ENCODE assay signal across 8 cellular contexts in genomic region chr14:60248697-60249314, GRCh38. TPM values are rescaled to one million over a fixed set of nuclear protein-coding genes. Genes with fewer than 3 reads are reported as not detected.
DNase-seq lines count a peak whose midpoint lies in the region; ATAC-seq and TF ChIP-seq lines count a peak whose summit lies in the region.

TSS of gene PPM1A (plus strand) at chr14:60249221. CDS start at chr14:60282704, 33,483 bp downstream.

- H4K20me1 ChIP-seq in hepatocyte (ENCODE audit: insufficient read depth, poor library complexity, severe bottlenecking): peaks cover 38% of the 10 kb centered on the region

- no peaks in the 10 kb centered on the region for H3K27me3 ChIP-seq in hepatocyte
- H3K27me3 ChIP-seq in aorta (ENCODE audit: control insufficient read depth in 1 of 2, insufficient read depth in 2 of 2, low read length in 1 of 2): no peaks in the 10 kb centered on the region

- H3K4me3 ChIP-seq in astrocyte of the cerebellum (ENCODE audit: low read depth, low read length): peak within 1 kb of the TSS; percentile 75
- peak within 1 kb of the TSS; percentile 88 for H3K4me3 ChIP-seq in hepatocyte
- H3K4me3 ChIP-seq in aorta (ENCODE audit: low read length in 2 of 2): peak within 1 kb of the TSS; percentile 99 to 100

- DNase-seq in NCI-H2081 (lab: John Stamatoyannopoulos, UW) (peak; percentile 92 to 95), T-helper 9 cell (peak; percentile 93), astrocyte of the cerebellum (ENCODE audit: low read depth) (peak; percentile 83), hepatocyte (ENCODE audit: low spot score) (peak; percentile 98), renal cortical epithelial cell (ENCODE audit: low read depth) (peak; percentile 81), aorta (peak; percentile 97 to 99)

- H3K79me2 ChIP-seq in hepatocyte: peaks cover 40% of the 10 kb centered on the region

- H3K27ac ChIP-seq in hepatocyte (peak within 1 kb of the TSS; percentile 99), aorta (ENCODE audit: low read depth in 1 of 2, low read length in 2 of 2) (peak within 1 kb of the TSS; percentile 99)

- no peaks in the 10 kb centered on the region for H3K9me2 ChIP-seq in hepatocyte (replicated peaks; ENCODE audit: insufficient read depth)

- 2% methylated on average over 44 of the region's 73 CpGs for WGBS in hepatocyte (ENCODE audit: low lambda C conversion rate, missing lambda C conversion rate)
- WGBS in aorta, 2 donors: 0% methylated on average over 28 to 73 of the region's 73 CpGs

- H3K4me1 ChIP-seq in hepatocyte (ENCODE audit: insufficient read depth) (peaks cover 25% of the 10 kb centered on the region), aorta (ENCODE audit: control insufficient read depth in 1 of 2, insufficient read depth in 2 of 2, low read length in 2 of 2) (peaks cover 4 to 5% of the 10 kb centered on the region in 2 donors)

- peak within 1 kb of the TSS; percentile 62 for H2AFZ ChIP-seq in hepatocyte

- no peaks in the 10 kb centered on the region for H3K9me3 ChIP-seq in hepatocyte (ENCODE audit: low read depth)
- no peaks in the 10 kb centered on the region for H3K9me3 ChIP-seq in aorta (ENCODE audit: control insufficient read depth, low read length)

- intact Hi-C loops in aorta (cut with DNase I): loop anchor here in 1 of 2 donors (2.0 kb wide), 1 partner anchor 158 kb away; the partner anchor contains the start of gene PCNX4

- ATAC-seq in GM18508 (IDR thresholded peaks at IDR 0.05; ENCODE audit: insufficient read depth, unreplicated experiment): peak; percentile 66
- ATAC-seq in HG02981 (IDR thresholded peaks at IDR 0.05; ENCODE audit: unreplicated experiment): peak; percentile 61
- ATAC-seq in aorta (ENCODE audit: low FRiP score): peak; percentile 98

- no peaks in the 10 kb centered on the region for H3K36me3 ChIP-seq in hepatocyte (replicated peaks; ENCODE audit: insufficient read depth, low read depth)
- H3K36me3 ChIP-seq in aorta (ENCODE audit: control insufficient read depth in 1 of 2, insufficient read depth in 2 of 2, low read length in 1 of 2): no peaks in the 10 kb centered on the region

- in situ Hi-C loops in astrocyte of the cerebellum (cut with HindIII; ENCODE audit: low sequenced_read_pairs): no loop called here

- no peak for TF ChIP-seq CTCF in astrocyte of the cerebellum (IDR thresholded peaks at IDR 0.05; ENCODE audit: low read depth, low read length, missing control alignments)
- TF ChIP-seq CTCF in hepatocyte (IDR thresholded peaks at IDR 0.05; ENCODE audit: poor library complexity): no peak

- peak within 1 kb of the TSS; percentile 89 for H3K4me2 ChIP-seq in hepatocyte

RNA-seq across cellular contexts. Expression of gene PPM1A, which starts in this region (rescaled TPM):
- total RNA-seq in hepatocyte: 36.4 and 41.7 TPM in 2 replicates
- 16.2 and 24.2 TPM in 2 replicates for polyA plus RNA-seq in hepatocyte
- total RNA-seq in renal cortical epithelial cell: 22.4 and 94.5 TPM in 2 replicates
- 10 to 100 TPM; 61.8 to 63.7 TPM for total RNA-seq in aorta
- 10 to 100 TPM; 26.4 to 42.2 TPM for polyA plus RNA-seq in aorta

Comparison
In these comparisons a context has a peak if more than half of its experiments do, and no peak if none do; other contexts are left out.
1. Peak in every context shown above with its lines: DNase-seq, ATAC-seq, H3K4me3 ChIP-seq and H3K27ac ChIP-seq.